Comparison of ENCODE assay signal across 8 cellular contexts in genomic region chr3:141076821-141077571, GRCh38. TPM values are rescaled to one million over a fixed set of nuclear protein-coding genes. Genes with fewer than 3 reads are reported as not detected.
A peak's percentile ranks its signal among the peaks of the same experiment; 100 is the strongest.
DNase-seq lines count a peak whose midpoint lies in the region; ATAC-seq, FAIRE-seq and TF ChIP-seq lines count a peak whose summit lies in the region.

No MANE protein-coding gene starts in this region.

- no peaks in the 10 kb centered on the region for H3K36me3 Mint-ChIP-seq in astrocyte (ENCODE audit: low read depth, unreplicated experiment)

- H4K20me1 ChIP-seq in astrocyte (ENCODE audit: insufficient read depth, low read length) = no peaks in the 10 kb centered on the region

- peaks cover 17% of the 10 kb centered on the region for H3K4me1 ChIP-seq in astrocyte (ENCODE audit: insufficient read depth, low read length)

- H2AFZ ChIP-seq in astrocyte (ENCODE audit: low read depth, low read length) = peak overlapping the region; percentile 92

- no peak for ATAC-seq in HG03354 (IDR thresholded peaks at IDR 0.05; ENCODE audit: poor library complexity, severe bottlenecking, unreplicated experiment)
- no peak for ATAC-seq in GM19455 (IDR thresholded peaks at IDR 0.05; ENCODE audit: unreplicated experiment)
- no peak for ATAC-seq in GM19452 (IDR thresholded peaks at IDR 0.05; ENCODE audit: unreplicated experiment)

- peaks cover 24% of the 10 kb centered on the region for H3K4me1 Mint-ChIP-seq in astrocyte (ENCODE audit: low read depth, unreplicated experiment)

- H3K27ac ChIP-seq in astrocyte (ENCODE audit: low read depth, low read length) = peak overlapping the region; percentile 80

- DNase-seq in CD1c-positive myeloid dendritic cell (ENCODE audit: extremely low spot score) (peak; percentile 90), MV-4-11 (lab: John Stamatoyannopoulos, UW) (peak; percentile 37), astrocyte (ENCODE audit: low read depth) (peak; percentile 60), kidney glomerular epithelial cell (lab: John Stamatoyannopoulos, UW) (peak; percentile 26)
- DNase-seq in stimulated activated CD4-positive, alpha-beta T cell treated with anti-CD3 and anti-CD28 coated beads, Interleukin-1b, Interleukin-23, amount 100 ng/mL, for 48 hours = peak; percentile 14

- H3K4me3 Mint-ChIP-seq in astrocyte (ENCODE audit: unreplicated experiment) = no peak overlapping the region

- H3K9ac ChIP-seq in astrocyte (ENCODE audit: low read length) = peak overlapping the region; percentile 77

- peak overlapping the region; percentile 93 for H3K4me2 ChIP-seq in astrocyte (ENCODE audit: low read length)

- no peak for TF ChIP-seq CTCF in astrocyte (IDR thresholded peaks at IDR 0.05; ENCODE audit: insufficient read depth, low read depth, low read length)

- H3K36me3 ChIP-seq in astrocyte (ENCODE audit: insufficient read depth, low read length) = no peaks in the 10 kb centered on the region

- no peaks in the 10 kb centered on the region for H3K79me2 ChIP-seq in astrocyte (ENCODE audit: insufficient read depth, low read length)

- H3K9me3 ChIP-seq in astrocyte (ENCODE audit: insufficient read depth, low read depth, low read length) = no peaks in the 10 kb centered on the region

- no peaks in the 10 kb centered on the region for H3K9me3 Mint-ChIP-seq in astrocyte (ENCODE audit: unreplicated experiment)

- FAIRE-seq in astrocyte (lab: Jason Lieb, UNC) = no peak

- no peaks in the 10 kb centered on the region for H3K27me3 Mint-ChIP-seq in astrocyte (ENCODE audit: low read depth, unreplicated experiment)

- peak overlapping the region; percentile 80 for H3K27ac Mint-ChIP-seq in astrocyte (ENCODE audit: unreplicated experiment)

- H3K27me3 ChIP-seq in astrocyte (ENCODE audit: insufficient read depth, low read length) = no peaks in the 10 kb centered on the region

- peak overlapping the region; percentile 53 for H3K4me3 ChIP-seq in astrocyte (ENCODE audit: insufficient read depth, low read depth, low read length)

RNA-seq across cellular contexts. Expression of gene SPSB4, which starts 25.8 kb away (rescaled TPM):
- 0.94 and 2.2 TPM in 2 replicates for total RNA-seq in astrocyte

Comparison
In these comparisons a context has a peak if more than half of its experiments do, and no peak if none do; other contexts are left out.
1. DNase-seq: peak in every context shown above with its lines; median percentile 90 in CD1c-positive myeloid dendritic cell; 60 in astrocyte; 37 in MV-4-11; 26 in kidney glomerular epithelial cell; 14 in stimulated activated CD4-positive, alpha-beta T cell treated with anti-CD3 and anti-CD28 coated beads, Interleukin-1b, Interleukin-23, amount 100 ng/mL, for 48 hours.